ENCODE assay signal across 8 cellular contexts in the genomic region with DNA sequence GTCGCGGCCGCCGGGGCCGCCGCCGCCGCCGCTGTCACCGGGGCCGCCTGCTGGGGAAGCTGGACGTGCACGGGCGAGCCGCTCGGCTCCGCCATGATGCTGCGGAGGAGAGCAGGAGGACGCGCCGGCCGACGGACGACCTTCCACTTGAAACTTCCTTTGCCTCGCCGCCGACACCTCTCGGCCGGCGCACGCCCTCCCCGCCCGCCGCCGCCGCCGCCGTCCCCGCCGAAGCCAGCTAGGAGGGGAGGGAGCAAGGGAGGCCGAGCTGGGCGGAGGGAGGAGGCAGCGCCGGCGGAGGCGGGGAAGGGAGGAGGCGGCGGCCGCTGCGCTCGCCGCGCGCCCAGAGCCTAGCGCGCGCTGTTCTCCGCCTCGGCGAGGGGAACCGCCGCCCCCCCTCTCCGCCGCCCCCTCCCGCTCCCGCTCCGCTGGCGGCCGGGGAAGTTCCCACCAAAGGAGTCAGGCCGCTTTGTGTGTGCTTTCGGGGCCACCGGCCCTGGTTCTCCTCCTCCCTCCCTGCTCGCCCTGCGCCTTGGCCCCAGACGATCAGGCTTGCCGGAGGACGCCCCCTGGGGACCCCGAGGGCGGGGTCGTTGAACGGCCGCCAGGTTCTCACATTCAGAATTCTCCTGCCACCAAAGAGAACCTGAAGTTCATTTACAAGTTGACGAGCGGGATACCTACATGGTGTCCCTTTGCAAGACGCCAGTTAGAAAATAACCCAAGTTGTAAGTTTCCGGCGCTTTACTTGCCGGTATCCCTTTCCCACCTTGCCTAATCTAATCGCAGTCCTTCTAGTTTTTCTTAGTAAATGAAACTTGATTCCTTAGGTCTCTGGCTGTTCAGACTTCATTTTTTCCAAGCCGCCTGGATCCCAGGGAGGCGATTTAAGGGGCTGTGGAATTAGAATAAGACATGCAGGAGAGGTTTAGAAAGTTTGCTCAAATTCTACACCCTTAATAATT. TPM values are rescaled to one million over a fixed set of nuclear protein-coding genes. Genes with fewer than 3 reads are reported as not detected.
DNase-seq lines count a peak whose midpoint lies in the region; ATAC-seq and TF ChIP-seq lines count a peak whose summit lies in the region.

STK39 (minus strand) TSS at position 255 of the 965 bp plus-strand sequence; CDS start at position 95, 160 bp downstream.

- H3K27ac ChIP-seq in coronary artery, result peak within 1 kb of the TSS; percentile 61 to 90

- DNase-seq in AG08395 (ENCODE audit: low spot score) (peak; percentile 80), NCI-H460 (ENCODE audit: extremely low read depth, low read depth) (peak; percentile 57), coronary artery (ENCODE audit: low spot score) (peak; percentile 75), left colon (peak; percentile 77 to 84)
- DNase-seq in activated CD4-positive, alpha-beta T cell treated with anti-CD3 and anti-CD28 coated beads for 4 hours, result peak; percentile 78 to 79
- peak; percentile 73 for DNase-seq in stimulated activated CD4-positive, alpha-beta T cell treated with anti-CD3 and anti-CD28 coated beads, Interleukin-1b, Interleukin-23, amount 100 ng/mL, for 48 hours

- peak within 1 kb of the TSS; percentile 84 for H3K4me3 ChIP-seq in coronary artery

- TF ChIP-seq CTCF in coronary artery (IDR thresholded peaks at IDR 0.05), result no peak

- ATAC-seq in GM18873 (IDR thresholded peaks at IDR 0.05; ENCODE audit: low FRiP score, unreplicated experiment), result peak; percentile 55
- peak; percentile 75 for ATAC-seq in HG03159 (IDR thresholded peaks at IDR 0.05; ENCODE audit: unreplicated experiment)
- peak; percentile 72 for ATAC-seq in left colon

- intact Hi-C loops in left colon (cut with DNase I, micrococcal nuclease), result no loop called here

RNA-seq across cellular contexts. Expression of gene STK39, which starts in this region (rescaled TPM):
- 17.3 and 18.3 TPM in 2 replicates for total RNA-seq in NCI-H460 (2014; rRNA removed; shearing (Covaris generic))
- 14.9 and 18.5 TPM in 2 replicates for polyA plus RNA-seq in NCI-H460 (2014; cell fraction: nucleus; rRNA removed)
- total RNA-seq in left colon, result 10 to 100 TPM; 50.4 to 53.2 TPM

Comparison
In these comparisons a context has a peak if more than half of its experiments do, and no peak if none do; other contexts are left out.
1. Peak in every context shown above with its lines: DNase-seq, ATAC-seq, H3K4me3 ChIP-seq and H3K27ac ChIP-seq.